13 cellular contexts compared by ENCODE assay signal in genomic region chr12:57272337-57273151, GRCh38.
DNase-seq lines count a peak whose midpoint lies in the region; ATAC-seq lines count a peak whose summit lies in the region.
"Had no signal": no experiment of that assay in that cellular context is flagged by ENCODE, and none has a peak within 500 bp of the region (broad histone marks: within the 10 kb centered on the region; RNA-seq: fewer than 3 reads in every experiment).

No MANE protein-coding gene starts in this region.

- no peak for ATAC-seq in HG03108 (IDR thresholded peaks at IDR 0.05; ENCODE audit: unreplicated experiment)
- ATAC-seq: A549 had no signal

- DNase-seq in NCI-H524 (lab: John Stamatoyannopoulos, UW), result peak; percentile 21 to 27
- DNase-seq in NCI-H524 treated with DMSO at 0.1 percent for 48 hours (lab: John Stamatoyannopoulos, UW), result no peak
- DNase-seq in amniotic epithelial cell (ENCODE audit: low read depth), result peak; percentile 65
- peak; percentile 39 for DNase-seq in iris pigment epithelial cell (ENCODE audit: low read depth)
- DNase-seq in stromal cell of bone marrow (ENCODE audit: low read depth), result peak; percentile 9
- DNase-seq in NCI-H1930 (lab: John Stamatoyannopoulos, UW), result no peak
- DNase-seq in NCI-H187 treated with DMSO at 0.1 percent for 48 hours (lab: John Stamatoyannopoulos, UW), result no peak
- DNase-seq: activated naive CD8-positive, alpha-beta T cell treated with anti-CD3 and anti-CD28 coated beads, Interleukin-2, amount 10 ng/mL, durations not matched to agents 7 days and 5 days; effector CD8-positive, alpha-beta T cell; midbrain; retina had no signal

Comparison
In these comparisons a context has a peak if more than half of its experiments do, and no peak if none do; other contexts are left out.
1. DNase-seq: peak in NCI-H524 (2 of 2), amniotic epithelial cell (single experiment), iris pigment epithelial cell (single experiment) and stromal cell of bone marrow (single experiment); none in NCI-H524 treated with DMSO at 0.1 percent for 48 hours (single experiment), NCI-H1930 (0 of 2) and NCI-H187 treated with DMSO at 0.1 percent for 48 hours (single experiment).